In genomic region chr18:5546660-5547059, GRCh38 we compare ENCODE assay signal across 8 cellular contexts. TPM values are rescaled to one million over a fixed set of nuclear protein-coding genes. Genes with fewer than 3 reads are reported as not detected.
A peak's percentile ranks its signal among the peaks of the same experiment; 100 is the strongest.
DNase-seq lines count a peak whose midpoint lies in the region; ATAC-seq, FAIRE-seq and TF ChIP-seq lines count a peak whose summit lies in the region.

No MANE protein-coding gene starts in this region.

- H2BK20ac ChIP-seq in H1 (ENCODE audit: low read length) = no peak overlapping the region

- H3K9ac ChIP-seq in H1 (replicated peaks in 1 of 4; ENCODE audit: extremely low read depth in 1 of 4, low read depth in 3 of 4, low read length in 3 of 4) = no peak overlapping the region

- H2AFZ ChIP-seq in H1 (ENCODE audit: low read length) (no peak overlapping the region), osteoblast (ENCODE audit: low read length) (no peak overlapping the region)

- no peaks in the 10 kb centered on the region for H3K9me3 ChIP-seq in H1 (ENCODE audit: insufficient read depth in 2 of 2, low read depth in 1 of 2, low read length in 1 of 2)
- H3K9me3 ChIP-seq in osteoblast (ENCODE audit: low read depth, low read length) = no peaks in the 10 kb centered on the region

- 34% methylated on average over 3 of the region's 3 CpGs; no CpG with 5 or more reads in 1 of the 2 experiments for WGBS in H1 (ENCODE audit: extremely low coverage in 1 of 2, insufficient coverage in 1 of 2, insufficient read length in 1 of 2, insufficient replicate concordance in 2 of 2, low coverage in 1 of 2, low lambda C conversion rate in 2 of 2, missing lambda C conversion rate in 1 of 2), 2 experiments

- TF ChIP-seq RAD21 in H1 (IDR thresholded peaks at IDR 0.05 in 1 of 2, conservative IDR thresholded peaks at IDR 0.05 in 1 of 2; ENCODE audit: low read depth in 2 of 2, low read length in 2 of 2) = peak; percentile 72 to 80

- POLR2A ChIA-PET in H1 (lab: Charles Lee; ENCODE audit: partially characterized antibody) = interaction anchor here (1.1 kb wide), 1 partner anchor 8 kb away, joined by 3 read pairs; no protein-coding TSS in a partner anchor

- H3K4me2 ChIP-seq in H1 (ENCODE audit: insufficient read depth in 1 of 2, low read depth in 2 of 2, low read length in 2 of 2) (no peak overlapping the region), osteoblast (ENCODE audit: insufficient read depth, low read length) (no peak overlapping the region)

- H3K14ac ChIP-seq in H1 (ENCODE audit: insufficient read length) = no peak overlapping the region

- peaks cover 0 to 5% (median 3%) of the 10 kb centered on the region in 4 experiments; a peak in 4 of 7 replicates for H3K27me3 ChIP-seq in H1 (replicated peaks in 1 of 4; ENCODE audit: control insufficient read depth in 3 of 4, extremely low read depth in 1 of 4, insufficient read depth in 3 of 4, low read length in 3 of 4)
- no peaks in the 10 kb centered on the region for H3K27me3 ChIP-seq in osteoblast (ENCODE audit: insufficient read depth, low read length)

- peaks cover 0 to 1% of the 10 kb centered on the region in 2 experiments for H4K20me1 ChIP-seq in H1 (replicated peaks in 1 of 2; ENCODE audit: control insufficient read depth in 1 of 2, insufficient read depth in 2 of 2, low read length in 2 of 2)
- no peaks in the 10 kb centered on the region for H4K20me1 ChIP-seq in osteoblast (ENCODE audit: insufficient read depth, low read length)

- no peak overlapping the region for H3K4me3 Mint-ChIP-seq in stimulated activated effector memory CD8-positive, alpha-beta T cell treated with anti-CD3 and anti-CD28 coated beads, Interleukin-12 subunit alpha, Interleukin-12 subunit beta, amount 100 ng/mL, for 72 hours

- no peak for TF ChIP-seq POLR2A in H1 (IDR thresholded peaks at IDR 0.05; ENCODE audit: control extremely low read depth in 1 of 2, low read depth in 2 of 2, low read length in 2 of 2)

- peak; percentile 14 to 77 (median 58) for TF ChIP-seq CTCF in H1 (IDR thresholded peaks at IDR 0.05; ENCODE audit: control extremely low read depth in 1 of 3, insufficient read depth in 1 of 3, low read depth in 1 of 3, low read length in 3 of 3)
- TF ChIP-seq CTCF in osteoblast (IDR thresholded peaks at IDR 0.05; ENCODE audit: extremely low read depth, low read depth, low read length) = no peak

- no peak overlapping the region for H2BK120ac ChIP-seq in H1 (replicated peaks; ENCODE audit: low read depth, low read length)

- H3K36me3 ChIP-seq in H1 (ENCODE audit: control insufficient read depth in 2 of 4, insufficient read depth in 4 of 4, low read length in 3 of 4) (no peaks in the 10 kb centered on the region), osteoblast (ENCODE audit: insufficient read depth, low read length) (no peaks in the 10 kb centered on the region)

- H3K27ac ChIP-seq in H1 (ENCODE audit: low read depth, low read length) (no peak overlapping the region), osteoblast (ENCODE audit: low read depth, low read length) (no peak overlapping the region)

- no peak overlapping the region for H2BK15ac ChIP-seq in H1 (ENCODE audit: low read length)

- no peaks in the 10 kb centered on the region for H3K36me3 Mint-ChIP-seq in stimulated activated effector memory CD8-positive, alpha-beta T cell treated with anti-CD3 and anti-CD28 coated beads, Interleukin-12 subunit alpha, Interleukin-12 subunit beta, amount 100 ng/mL, for 72 hours

- peaks cover 12% of the 10 kb centered on the region; the same call in 1 of the 2 replicates for H3K23me2 ChIP-seq in H1 (ENCODE audit: low read depth, low read length)

- no peak for TF ChIP-seq EP300 in H1 (IDR thresholded peaks at IDR 0.05; ENCODE audit: borderline replicate concordance in 1 of 2, low read depth in 2 of 2, low read length in 2 of 2)

- DNase-seq in Daoy (ENCODE audit: low read depth) = peak; percentile 52
- DNase-seq in NCI-H226 = peak; percentile 2
- no peak for DNase-seq in H1 (ENCODE audit: low read depth in 1 of 2, low spot score in 2 of 2)
- peak; percentile 17 for DNase-seq in mucosa of gallbladder (ENCODE audit: low spot score)
- no peak for DNase-seq in stimulated activated effector memory CD8-positive, alpha-beta T cell treated with anti-CD3 and anti-CD28 coated beads, Interleukin-12 subunit alpha, Interleukin-12 subunit beta, amount 100 ng/mL, for 72 hours (ENCODE audit: low spot score in 2 of 2)
- DNase-seq in GOT3 (lab: John Stamatoyannopoulos, UW) = no peak
- no peak for DNase-seq in osteoblast (ENCODE audit: insufficient read length, low spot score, missing footprints)
- DNase-seq in SW 1271 (lab: John Stamatoyannopoulos, UW) = no peak

- H3K4me1 Mint-ChIP-seq in stimulated activated effector memory CD8-positive, alpha-beta T cell treated with anti-CD3 and anti-CD28 coated beads, Interleukin-12 subunit alpha, Interleukin-12 subunit beta, amount 100 ng/mL, for 72 hours = no peaks in the 10 kb centered on the region

- no peak overlapping the region for H3K4ac ChIP-seq in H1 (replicated peaks; ENCODE audit: insufficient read length, low read depth, low read length)

- no peak for ATAC-seq in stimulated activated effector memory CD8-positive, alpha-beta T cell treated with anti-CD3 and anti-CD28 coated beads, Interleukin-12 subunit alpha, Interleukin-12 subunit beta, amount 100 ng/mL, for 72 hours

- H4K8ac ChIP-seq in H1 (ENCODE audit: extremely low read depth, insufficient read depth, low read length) = no peak overlapping the region

- H3K79me1 ChIP-seq in H1 (ENCODE audit: low read depth, low read length) = no peaks in the 10 kb centered on the region

- H3K18ac ChIP-seq in H1 (ENCODE audit: extremely low read depth, low read length) = no peak overlapping the region

- no peaks in the 10 kb centered on the region for H3K9me3 Mint-ChIP-seq in stimulated activated effector memory CD8-positive, alpha-beta T cell treated with anti-CD3 and anti-CD28 coated beads, Interleukin-12 subunit alpha, Interleukin-12 subunit beta, amount 100 ng/mL, for 72 hours

- FAIRE-seq in H1 (lab: Jason Lieb, UNC) = peak; percentile 95

- peaks cover 0 to 3% (median 0%) of the 10 kb centered on the region in 4 experiments; a peak in 1 of 7 replicates for H3K4me1 ChIP-seq in H1 (replicated peaks in 1 of 4; ENCODE audit: control insufficient read depth in 3 of 4, insufficient read depth in 4 of 4, low read length in 3 of 4)
- H3K4me1 ChIP-seq in osteoblast (ENCODE audit: insufficient read depth, low read length) = no peaks in the 10 kb centered on the region

- H3K27ac Mint-ChIP-seq in stimulated activated effector memory CD8-positive, alpha-beta T cell treated with anti-CD3 and anti-CD28 coated beads, Interleukin-12 subunit alpha, Interleukin-12 subunit beta, amount 100 ng/mL, for 72 hours = no peak overlapping the region

- H3K79me2 ChIP-seq in H1 (ENCODE audit: control insufficient read depth in 1 of 2, insufficient read depth in 2 of 2, low read length in 2 of 2) = no peaks in the 10 kb centered on the region
- H3K79me2 ChIP-seq in osteoblast (ENCODE audit: insufficient read depth, low read length) = no peaks in the 10 kb centered on the region

- no peak overlapping the region for H2BK12ac ChIP-seq in H1 (ENCODE audit: low read depth, low read length)

- H3K23ac ChIP-seq in H1 (ENCODE audit: insufficient read length) = no peak overlapping the region

- H2BK5ac ChIP-seq in H1 (ENCODE audit: low read depth, low read length) = no peak overlapping the region

- CTCF ChIA-PET in H1 (lab: Charles Lee; ENCODE audit: partially characterized antibody) = interaction anchor here (0.6 to 2.5 kb wide), 33 partner anchors 9 to 716 kb away, joined by 3 to 28 read pairs (median 4); no protein-coding TSS in a partner anchor

- H3K4me3 ChIP-seq in H1 (ENCODE audit: extremely low read depth in 1 of 4, insufficient read depth in 2 of 4, low read depth in 3 of 4, low read length in 4 of 4) (no peak overlapping the region), osteoblast (ENCODE audit: insufficient read depth, low read length) (no peak overlapping the region)

- no peak overlapping the region for H4K5ac ChIP-seq in H1 (ENCODE audit: insufficient read length, low read depth, low read length)

- no peak overlapping the region for H2AK5ac ChIP-seq in H1 (ENCODE audit: low read depth, low read length)

- no peak overlapping the region for H3K56ac ChIP-seq in H1 (replicated peaks; ENCODE audit: insufficient read length, low read depth, low read length)

- no peak overlapping the region for H4K91ac ChIP-seq in H1 (replicated peaks; ENCODE audit: insufficient read length, low read length)

TF ChIP-seq in H1, 55 proteins besides CTCF, POLR2A, EP300 and RAD21:
- TF ChIP-seq CBX8 (IDR thresholded peaks at IDR 0.05; ENCODE audit: borderline replicate concordance, low read depth, low read length) = no peak
- TF ChIP-seq NANOG (IDR thresholded peaks at IDR 0.05; ENCODE audit: insufficient read depth, low read depth, low read length, poor library complexity, severe bottlenecking) = no peak
- TF ChIP-seq GABPA (IDR thresholded peaks at IDR 0.05; ENCODE audit: borderline replicate concordance, insufficient read depth, low read length) = no peak

RNA-seq across cellular contexts. Expression of gene EPB41L3, which starts 2.9 kb away (rescaled TPM):
- total RNA-seq in Daoy (2014; rRNA removed; shearing (Covaris generic)) = 34.2 and 64.6 TPM in 2 replicates
- 12.8 and 16.1 TPM in 2 replicates for total RNA-seq in H1 (2021; fragmentation: NEBNext Ultra II Directional; extraction: Animal tissue kit (Norgen Biotek cat#: 25700))
- polyA plus RNA-seq in H1 (2011; rRNA removed) = 7.8 and 7.9 TPM in 2 replicates
- polyA plus RNA-seq in H1 (2011; cell fraction: cytosol; rRNA removed) = 14.2 TPM
- 10.0 TPM for polyA plus RNA-seq in H1 (2011; cell fraction: nucleus; rRNA removed)
- 12.9 to 16.7 TPM (median 14.1 TPM) in 4 replicates for polyA plus RNA-seq in H1 (2012, experiment 1 of 2)
- polyA plus RNA-seq in H1 (2012, experiment 2 of 2) = 1.0 TPM
- polyA plus RNA-seq in H1 (2013, experiment 1 of 2) = 10.2 TPM
- 9.5 TPM for polyA plus RNA-seq in H1 (2013, experiment 2 of 2)
- polyA minus RNA-seq in H1 (2011; rRNA and poly(A)+ RNA removed) = 12.3 and 12.6 TPM in 2 replicates
- 9.1 TPM for polyA minus RNA-seq in H1 (2011; cell fraction: cytosol; rRNA and poly(A)+ RNA removed)
- 21.0 TPM for polyA minus RNA-seq in H1 (2011; cell fraction: nucleus; rRNA and poly(A)+ RNA removed)
- total RNA-seq in mucosa of gallbladder (34.0 TPM), osteoblast (0.72 and 0.88 TPM in 2 replicates)

Comparison
In these comparisons a context has a peak if more than half of its experiments do, and no peak if none do; other contexts are left out.
1. DNase-seq: peak in Daoy (single experiment), NCI-H226 (single experiment) and mucosa of gallbladder (single experiment); none in H1 (0 of 2), stimulated activated effector memory CD8-positive, alpha-beta T cell treated with anti-CD3 and anti-CD28 coated beads, Interleukin-12 subunit alpha, Interleukin-12 subunit beta, amount 100 ng/mL, for 72 hours (0 of 2), GOT3 (single experiment), osteoblast (single experiment) and SW 1271 (0 of 2).